In the genomic region with DNA sequence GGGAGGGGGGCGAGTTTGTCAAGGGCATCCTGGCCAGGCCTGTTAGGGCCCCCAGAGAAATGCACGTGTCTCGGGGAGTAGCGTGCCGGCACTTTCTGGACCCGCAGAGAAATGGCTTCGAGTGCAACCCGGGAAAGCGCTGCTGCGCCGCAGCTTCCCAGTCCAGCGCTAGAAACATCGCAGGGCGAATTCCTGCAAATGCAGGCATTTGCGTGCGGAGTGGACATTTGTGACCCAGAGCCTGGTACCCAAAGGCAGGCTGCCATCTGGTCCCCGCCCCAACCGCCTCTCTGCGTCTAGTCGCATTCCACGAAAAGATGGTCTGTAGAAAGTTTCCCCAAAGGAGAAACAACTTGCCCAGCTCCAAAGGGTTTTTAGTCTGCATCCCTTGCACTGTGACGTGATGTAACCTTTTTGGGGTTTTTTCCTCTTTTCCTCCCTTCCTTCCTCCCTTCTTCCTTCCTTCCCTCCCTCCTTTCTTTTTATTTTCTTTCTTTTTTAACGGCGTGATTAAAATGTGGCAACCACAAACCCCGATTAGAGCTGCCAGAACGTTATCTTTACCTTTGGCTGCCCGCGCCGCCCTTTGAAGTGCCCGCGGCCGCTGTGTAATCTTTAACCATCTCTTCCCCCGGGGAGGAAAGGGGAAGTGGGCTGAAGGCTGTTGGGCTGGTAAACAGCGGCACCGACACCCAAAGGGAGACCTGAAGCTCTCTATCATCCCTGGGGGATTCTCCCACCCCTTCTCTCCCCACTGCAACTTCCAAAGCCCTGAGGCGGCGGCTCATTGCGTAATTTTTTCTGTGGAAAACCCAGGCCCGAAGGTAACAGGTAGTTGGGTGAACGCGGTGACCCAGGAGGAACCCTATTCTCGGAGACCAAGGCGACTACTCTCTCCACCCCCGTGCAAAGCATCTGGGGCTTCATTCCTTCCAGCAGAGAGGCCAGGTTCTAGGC, we compare ENCODE assay signal across 8 cellular contexts. TPM values are rescaled to one million over a fixed set of nuclear protein-coding genes. Genes with fewer than 3 reads are reported as not detected.
DNase-seq lines count a peak whose midpoint lies in the region; ATAC-seq lines count a peak whose summit lies in the region.

No MANE protein-coding gene starts in this region.

- no peak for ATAC-seq in activated CD8-positive, alpha-beta memory T cell treated with anti-CD3 and anti-CD28 coated beads, Interleukin-2, amount 10 ng/mL, durations not matched to agents 7 days and 5 days
- ATAC-seq in HG03175 (IDR thresholded peaks at IDR 0.05; ENCODE audit: unreplicated experiment): peak; percentile 78
- ATAC-seq in HG03565 (IDR thresholded peaks at IDR 0.05; ENCODE audit: unreplicated experiment): no peak
- no peak for ATAC-seq in GM21723 (IDR thresholded peaks at IDR 0.05; ENCODE audit: unreplicated experiment)

- peaks cover 4% of the 10 kb centered on the region for H3K36me3 Mint-ChIP-seq in activated CD8-positive, alpha-beta memory T cell treated with anti-CD3 and anti-CD28 coated beads, Interleukin-2, amount 10 ng/mL, durations not matched to agents 7 days and 5 days
- no peaks in the 10 kb centered on the region for H3K36me3 Mint-ChIP-seq in activated T-helper 1 cell treated with anti-CD3 and anti-CD28 coated beads, Interleukin-12 subunit alpha, Interleukin-12 subunit beta, Interleukin-2, Interleukin-4 antibody, amounts not matched to agents 30 ng/mL and 10 ng/mL and 1 ng/mL, durations not matched to agents 14 hours and 24 hours and 36 hours (ENCODE audit: low read depth)

- intact Hi-C loops in activated T-helper 1 cell treated with anti-CD3 and anti-CD28 coated beads, Interleukin-12 subunit alpha, Interleukin-12 subunit beta, Interleukin-2, Interleukin-4 antibody, amounts not matched to agents 30 ng/mL and 10 ng/mL and 1 ng/mL, durations not matched to agents 14 hours and 24 hours and 36 hours (cut with micrococcal nuclease): no loop called here

- no peak for DNase-seq in activated CD8-positive, alpha-beta memory T cell treated with anti-CD3 and anti-CD28 coated beads, Interleukin-2, amount 10 ng/mL, durations not matched to agents 7 days and 5 days
- DNase-seq in activated CD8-positive, alpha-beta memory T cell treated with anti-CD3 and anti-CD28 coated beads, Interleukin-2, amount 50 U/mL, for 4 hours: no peak
- DNase-seq in activated T-helper 1 cell treated with anti-CD3 and anti-CD28 coated beads, Interleukin-12 subunit alpha, Interleukin-12 subunit beta, Interleukin-2, Interleukin-4 antibody, amounts not matched to agents 30 ng/mL and 10 ng/mL and 1 ng/mL, durations not matched to agents 14 hours and 24 hours and 36 hours (ENCODE audit: low spot score): no peak
- peak; percentile 20 for DNase-seq in iPS-NIHi7 (ENCODE audit: extremely low spot score)
- DNase-seq in stimulated activated CD8-positive, alpha-beta memory T cell treated with anti-CD3 and anti-CD28 coated beads, Interleukin-4, amount 100 ng/mL, for 48 hours: peak; percentile 28

- peak overlapping the region; percentile 60 for H3K4me3 Mint-ChIP-seq in activated CD8-positive, alpha-beta memory T cell treated with anti-CD3 and anti-CD28 coated beads, Interleukin-2, amount 10 ng/mL, durations not matched to agents 7 days and 5 days
- peak overlapping the region; percentile 58 for H3K4me3 Mint-ChIP-seq in activated T-helper 1 cell treated with anti-CD3 and anti-CD28 coated beads, Interleukin-12 subunit alpha, Interleukin-12 subunit beta, Interleukin-2, Interleukin-4 antibody, amounts not matched to agents 30 ng/mL and 10 ng/mL and 1 ng/mL, durations not matched to agents 14 hours and 24 hours and 36 hours

- peaks cover 19% of the 10 kb centered on the region for H3K4me1 Mint-ChIP-seq in activated CD8-positive, alpha-beta memory T cell treated with anti-CD3 and anti-CD28 coated beads, Interleukin-2, amount 10 ng/mL, durations not matched to agents 7 days and 5 days
- peaks cover 18% of the 10 kb centered on the region for H3K4me1 Mint-ChIP-seq in activated T-helper 1 cell treated with anti-CD3 and anti-CD28 coated beads, Interleukin-12 subunit alpha, Interleukin-12 subunit beta, Interleukin-2, Interleukin-4 antibody, amounts not matched to agents 30 ng/mL and 10 ng/mL and 1 ng/mL, durations not matched to agents 14 hours and 24 hours and 36 hours (ENCODE audit: low read depth)

- no peak overlapping the region for H3K27ac Mint-ChIP-seq in activated CD8-positive, alpha-beta memory T cell treated with anti-CD3 and anti-CD28 coated beads, Interleukin-2, amount 10 ng/mL, durations not matched to agents 7 days and 5 days
- no peak overlapping the region for H3K27ac Mint-ChIP-seq in activated T-helper 1 cell treated with anti-CD3 and anti-CD28 coated beads, Interleukin-12 subunit alpha, Interleukin-12 subunit beta, Interleukin-2, Interleukin-4 antibody, amounts not matched to agents 30 ng/mL and 10 ng/mL and 1 ng/mL, durations not matched to agents 14 hours and 24 hours and 36 hours

- CTCF ChIA-PET in activated CD8-positive, alpha-beta memory T cell treated with anti-CD3 and anti-CD28 coated beads, Interleukin-2, amount 10 ng/mL, durations not matched to agents 7 days and 5 days (lab: Charles Lee): interaction anchor here (1.2 to 1.5 kb wide), 2 partner anchors 196 to 306 kb away, joined by 4 read pairs; no protein-coding TSS in a partner anchor

- peaks cover 7% of the 10 kb centered on the region for H3K9me3 Mint-ChIP-seq in activated CD8-positive, alpha-beta memory T cell treated with anti-CD3 and anti-CD28 coated beads, Interleukin-2, amount 10 ng/mL, durations not matched to agents 7 days and 5 days (ENCODE audit: low read depth)
- H3K9me3 Mint-ChIP-seq in activated T-helper 1 cell treated with anti-CD3 and anti-CD28 coated beads, Interleukin-12 subunit alpha, Interleukin-12 subunit beta, Interleukin-2, Interleukin-4 antibody, amounts not matched to agents 30 ng/mL and 10 ng/mL and 1 ng/mL, durations not matched to agents 14 hours and 24 hours and 36 hours: peaks cover 16% of the 10 kb centered on the region

- H3K27me3 Mint-ChIP-seq in activated CD8-positive, alpha-beta memory T cell treated with anti-CD3 and anti-CD28 coated beads, Interleukin-2, amount 10 ng/mL, durations not matched to agents 7 days and 5 days: peaks cover 79% of the 10 kb centered on the region
- H3K27me3 Mint-ChIP-seq in activated T-helper 1 cell treated with anti-CD3 and anti-CD28 coated beads, Interleukin-12 subunit alpha, Interleukin-12 subunit beta, Interleukin-2, Interleukin-4 antibody, amounts not matched to agents 30 ng/mL and 10 ng/mL and 1 ng/mL, durations not matched to agents 14 hours and 24 hours and 36 hours (ENCODE audit: insufficient read depth): peaks cover 58% of the 10 kb centered on the region

RNA-seq across cellular contexts. Expression of gene LGR5, which starts 1.1 kb away (rescaled TPM):
- total RNA-seq in activated CD8-positive, alpha-beta memory T cell treated with anti-CD3 and anti-CD28 coated beads, Interleukin-2, amount 10 ng/mL, durations not matched to agents 7 days and 5 days: not detected
- not detected in 2 replicates for total RNA-seq in activated T-helper 1 cell treated with anti-CD3 and anti-CD28 coated beads, Interleukin-12 subunit alpha, Interleukin-12 subunit beta, Interleukin-2, Interleukin-4 antibody, amounts not matched to agents 30 ng/mL and 10 ng/mL and 1 ng/mL, durations not matched to agents 14 hours and 24 hours and 36 hours

Comparison
In these comparisons a context has a peak if more than half of its experiments do, and no peak if none do; other contexts are left out.
1. DNase-seq: peak in iPS-NIHi7 (single experiment) and stimulated activated CD8-positive, alpha-beta memory T cell treated with anti-CD3 and anti-CD28 coated beads, Interleukin-4, amount 100 ng/mL, for 48 hours (single experiment); none in activated CD8-positive, alpha-beta memory T cell treated with anti-CD3 and anti-CD28 coated beads, Interleukin-2, amount 10 ng/mL, durations not matched to agents 7 days and 5 days (single experiment), activated CD8-positive, alpha-beta memory T cell treated with anti-CD3 and anti-CD28 coated beads, Interleukin-2, amount 50 U/mL, for 4 hours (single experiment) and activated T-helper 1 cell treated with anti-CD3 and anti-CD28 coated beads, Interleukin-12 subunit alpha, Interleukin-12 subunit beta, Interleukin-2, Interleukin-4 antibody, amounts not matched to agents 30 ng/mL and 10 ng/mL and 1 ng/mL, durations not matched to agents 14 hours and 24 hours and 36 hours (single experiment).